Comparison of ENCODE assay signal across 13 cellular contexts in the genomic region with DNA sequence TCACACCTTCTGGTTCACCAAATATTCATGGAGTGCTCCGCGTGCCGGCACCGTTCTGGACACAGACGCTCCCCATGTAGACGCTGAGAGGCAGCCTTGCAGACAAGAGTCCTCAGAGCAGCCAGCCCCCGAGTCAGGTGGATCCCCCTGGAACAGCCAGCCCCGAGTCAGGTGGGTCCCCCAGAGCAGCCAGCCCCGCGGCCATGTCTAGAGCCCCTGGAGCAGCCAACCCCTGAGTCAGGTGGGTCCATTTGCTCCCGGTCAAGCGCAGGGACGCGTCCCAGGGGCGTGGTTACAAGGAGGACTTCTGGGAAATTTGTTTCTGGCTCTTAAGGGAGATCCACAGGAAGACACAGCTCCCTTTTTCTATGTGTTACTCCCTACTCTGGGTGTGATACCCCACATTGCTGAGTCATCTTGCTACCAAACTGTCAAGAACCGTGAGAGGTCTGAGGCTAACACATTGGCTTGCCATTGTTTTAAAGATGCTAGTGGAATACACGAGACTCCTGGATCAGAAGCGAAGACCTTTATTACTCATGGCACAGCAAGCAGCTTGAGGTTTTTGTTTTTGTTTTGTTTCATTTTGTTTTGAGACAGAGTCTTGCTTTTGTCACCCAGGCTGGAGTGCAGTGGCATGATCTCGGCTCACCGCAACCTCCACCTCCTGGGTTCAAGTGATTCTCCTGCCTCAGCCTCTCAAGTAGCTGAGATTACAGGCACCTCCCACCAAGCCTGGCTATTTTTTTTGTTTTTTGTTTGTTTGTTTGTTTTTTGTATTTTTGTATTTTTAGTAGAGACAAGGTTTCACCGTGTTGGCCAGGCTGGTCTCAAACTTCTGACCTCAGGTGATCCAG. TPM values are rescaled to one million over a fixed set of nuclear protein-coding genes. Genes with fewer than 3 reads are reported as not detected.
DNase-seq lines count a peak whose midpoint lies in the region; ATAC-seq and TF ChIP-seq lines count a peak whose summit lies in the region.
"Had no signal": no experiment of that assay in that cellular context is flagged by ENCODE, and none has a peak within 500 bp of the region (broad histone marks: within the 10 kb centered on the region; RNA-seq: fewer than 3 reads in every experiment).

No MANE protein-coding gene starts in this region.

- no peaks in the 10 kb centered on the region for H3K36me3 ChIP-seq in GM06990 (ENCODE audit: control insufficient read depth, insufficient read depth, low read length)
- H3K36me3 ChIP-seq in SK-N-SH (replicated peaks in 1 of 2; ENCODE audit: control insufficient read depth in 1 of 2, insufficient read depth in 2 of 2, low read length in 1 of 2): no peaks in the 10 kb centered on the region
- no peaks in the 10 kb centered on the region for H3K36me3 ChIP-seq in WERI-Rb-1
- H3K36me3 ChIP-seq: thyroid gland had no signal

- H3K36me3 Mint-ChIP-seq in chondrocyte (ENCODE audit: low read depth): no peaks in the 10 kb centered on the region

- no peak for TF ChIP-seq CTCF in GM06990 (IDR thresholded peaks at IDR 0.05; ENCODE audit: insufficient read depth, low read length, poor library complexity, severe bottlenecking)
- no peak for TF ChIP-seq CTCF in chondrocyte (IDR thresholded peaks at IDR 0.05)
- no peak for TF ChIP-seq CTCF in SK-N-SH (IDR thresholded peaks at IDR 0.05)
- TF ChIP-seq CTCF in WERI-Rb-1 (IDR thresholded peaks at IDR 0.05; ENCODE audit: low read depth, low read length): no peak

- TF ChIP-seq RAD21 in SK-N-SH (IDR thresholded peaks at IDR 0.05; ENCODE audit: low read length): no peak

- CTCF ChIA-PET in SK-N-SH (lab: Yijun Ruan, JAX): interaction anchor here (1.4 kb wide), 1 partner anchor 16 kb away, joined by 3 read pairs; no protein-coding TSS in a partner anchor

- ATAC-seq in HG02642 (IDR thresholded peaks at IDR 0.05; ENCODE audit: poor library complexity, unreplicated experiment): no peak
- ATAC-seq: foreskin keratinocyte, left lobe of liver had no signal

- H3K27me3 Mint-ChIP-seq in chondrocyte (ENCODE audit: low read depth): peaks cover 37% of the 10 kb centered on the region

- no peak overlapping the region for H3K27ac ChIP-seq in SK-N-SH (ENCODE audit: low read depth in 2 of 2, low read length in 1 of 2)
- H3K27ac ChIP-seq in WERI-Rb-1: no peak overlapping the region
- H3K27ac ChIP-seq: foreskin keratinocyte, thyroid gland had no signal

- H3K4me1 ChIP-seq in SK-N-SH (ENCODE audit: control insufficient read depth in 1 of 2, insufficient read depth in 2 of 2, low read depth in 1 of 2, low read length in 1 of 2): no peaks in the 10 kb centered on the region
- H3K4me1 ChIP-seq: Caco-2, foreskin keratinocyte, thyroid gland had no signal

- H3K4me3 ChIP-seq in GM06990 (replicated peaks; ENCODE audit: low read depth, low read length) (no peak overlapping the region), SK-N-SH (ENCODE audit: low read depth in 2 of 2, low read length in 1 of 2) (no peak overlapping the region), WERI-Rb-1 (ENCODE audit: low read depth, low read length) (no peak overlapping the region)
- H3K4me3 ChIP-seq: thyroid gland had no signal

- H3K9me3 ChIP-seq in SK-N-SH (no peaks in the 10 kb centered on the region), WERI-Rb-1 (ENCODE audit: severe bottlenecking) (no peaks in the 10 kb centered on the region)
- H3K9me3 ChIP-seq: Caco-2, thyroid gland had no signal

- peak; percentile 26 for DNase-seq in A172 (ENCODE audit: low spot score)
- DNase-seq in GM06990 (ENCODE audit: extremely low read depth, insufficient read length): peak; percentile 53
- peak; percentile 12 for DNase-seq in MV-4-11 (lab: John Stamatoyannopoulos, UW)
- peak; percentile 84 for DNase-seq in chondrocyte (ENCODE audit: low spot score)
- DNase-seq in SK-N-SH: no peak
- DNase-seq in WERI-Rb-1: no peak
- DNase-seq in middle frontal gyrus (ENCODE audit: extremely low spot score, low spot score): no peak
- DNase-seq: Caco-2, foreskin keratinocyte, thyroid gland had no signal

- H3K4me2 ChIP-seq in SK-N-SH: no peak overlapping the region

- H3K27ac Mint-ChIP-seq in chondrocyte (ENCODE audit: unreplicated experiment): no peak overlapping the region
- H3K27ac Mint-ChIP-seq: activated T-helper 2 cell treated with anti-CD3 and anti-CD28 coated beads, Interferon-gamma antibody, Interleukin-2, Interleukin-4, amounts not matched to agents 10 μg/mL and 5 μg/mL and 100 μg/mL, durations not matched to agents 14 hours and 24 hours and 36 hours had no signal

- no peaks in the 10 kb centered on the region for H4K20me1 ChIP-seq in SK-N-SH (ENCODE audit: insufficient read depth)

- H3K9ac ChIP-seq in SK-N-SH: no peak overlapping the region

- no peaks in the 10 kb centered on the region for H3F3A ChIP-seq in SK-N-SH (replicated peaks; ENCODE audit: insufficient read depth)

- POLR2A ChIA-PET in SK-N-SH (lab: Yijun Ruan, JAX): no interaction called here

- H3K27me3 ChIP-seq in GM06990 (replicated peaks; ENCODE audit: control insufficient read depth, insufficient read depth, low read length) (no peaks in the 10 kb centered on the region; the same call in 1 of the 2 replicates), SK-N-SH (ENCODE audit: insufficient read depth) (peaks cover 11% of the 10 kb centered on the region; the same call in 1 of the 2 replicates), WERI-Rb-1 (ENCODE audit: insufficient read depth, low read depth, severe bottlenecking) (no peaks in the 10 kb centered on the region)
- H3K27me3 ChIP-seq: foreskin keratinocyte, thyroid gland had no signal

- TF ChIP-seq EP300 in SK-N-SH (IDR thresholded peaks at IDR 0.05; ENCODE audit: borderline replicate concordance in 1 of 2, low read depth in 1 of 2, low read length in 1 of 2): no peak

- no peak overlapping the region for H3K4me3 Mint-ChIP-seq in chondrocyte (ENCODE audit: unreplicated experiment)

- H3K9me3 Mint-ChIP-seq in chondrocyte (ENCODE audit: low read depth): no peaks in the 10 kb centered on the region

- 30% methylated on average over 13 of the region's 21 CpGs for WGBS in SK-N-SH (ENCODE audit: low lambda C conversion rate)

- no peak overlapping the region for H2AFZ ChIP-seq in SK-N-SH (ENCODE audit: low read depth)

- no peaks in the 10 kb centered on the region for H3K79me2 ChIP-seq in SK-N-SH (ENCODE audit: insufficient read depth)

- H3K4me1 Mint-ChIP-seq in chondrocyte (ENCODE audit: low read depth): no peaks in the 10 kb centered on the region

- no peaks in the 10 kb centered on the region for H3K9me2 ChIP-seq in SK-N-SH

TF ChIP-seq in SK-N-SH, 30 proteins besides CTCF, POLR2A, EP300 and RAD21:
- TF ChIP-seq TEAD4 (IDR thresholded peaks at IDR 0.05; ENCODE audit: borderline replicate concordance, insufficient read depth): no peak
- no peak for TF ChIP-seq YY1 (IDR thresholded peaks at IDR 0.05; ENCODE audit: low read depth)
- no peak for TF ChIP-seq FOSL2 (IDR thresholded peaks at IDR 0.05; ENCODE audit: borderline replicate concordance, low read depth)
- TF ChIP-seq GABPA (IDR thresholded peaks at IDR 0.05; ENCODE audit: low read depth): no peak
- TF ChIP-seq NRF1 (IDR thresholded peaks at IDR 0.05; ENCODE audit: low read depth, low read length): no peak
- no peak for TF ChIP-seq MEF2A (IDR thresholded peaks at IDR 0.05; ENCODE audit: borderline replicate concordance, low read depth)
- no peak for TF ChIP-seq MXI1 (IDR thresholded peaks at IDR 0.05; ENCODE audit: low read depth, low read length)
- TF ChIP-seq IRF3 (IDR thresholded peaks at IDR 0.05; ENCODE audit: low read depth, low read length): no peak
- no peak for TF ChIP-seq PBX3 (IDR thresholded peaks at IDR 0.05)
- no peak for TF ChIP-seq MAX (IDR thresholded peaks at IDR 0.05; ENCODE audit: low read depth)
- TF ChIP-seq SIN3A (IDR thresholded peaks at IDR 0.05; ENCODE audit: borderline replicate concordance, low read depth, low read length): no peak
- TF ChIP-seq RXRA (IDR thresholded peaks at IDR 0.05; ENCODE audit: borderline replicate concordance, low read depth): no peak
- no peak for TF ChIP-seq SMC3 (IDR thresholded peaks at IDR 0.05; ENCODE audit: low read depth, low read length)
- no peak for TF ChIP-seq NFIC (IDR thresholded peaks at IDR 0.05; ENCODE audit: borderline replicate concordance)
- TF ChIP-seq GATA2 (CRISPR knock-in tag; IDR thresholded peaks at IDR 0.05): no peak
- TF ChIP-seq TCF12 (IDR thresholded peaks at IDR 0.05): no peak
- no peak for TF ChIP-seq RFX5 (IDR thresholded peaks at IDR 0.05; ENCODE audit: low read length)

RNA-seq across cellular contexts. Expression of gene CBFA2T3, which starts 43.3 kb away (rescaled TPM):
- total RNA-seq in A172 (2014; rRNA removed; shearing (Covaris generic)): 0.05 TPM in 1 of 2 replicates, not detected in the other
- 0.23 TPM in 1 of 3 replicates, not detected in the others for total RNA-seq in chondrocyte
- polyA plus RNA-seq in SK-N-SH (2012; rRNA removed): not detected in 2 replicates
- not detected in 2 replicates for polyA plus RNA-seq in SK-N-SH (2012; cell fraction: cytosol; rRNA removed)
- not detected in 2 replicates for polyA plus RNA-seq in SK-N-SH (2012; cell fraction: nucleus; rRNA removed)

Comparison
In these comparisons a context has a peak if more than half of its experiments do, and no peak if none do; other contexts are left out.
1. DNase-seq: peak in A172 (single experiment), GM06990 (single experiment), MV-4-11 (single experiment) and chondrocyte (single experiment); none in SK-N-SH (single experiment), WERI-Rb-1 (single experiment) and middle frontal gyrus (single experiment).